ENCODE assay signal across 9 cellular contexts in the genomic region with DNA sequence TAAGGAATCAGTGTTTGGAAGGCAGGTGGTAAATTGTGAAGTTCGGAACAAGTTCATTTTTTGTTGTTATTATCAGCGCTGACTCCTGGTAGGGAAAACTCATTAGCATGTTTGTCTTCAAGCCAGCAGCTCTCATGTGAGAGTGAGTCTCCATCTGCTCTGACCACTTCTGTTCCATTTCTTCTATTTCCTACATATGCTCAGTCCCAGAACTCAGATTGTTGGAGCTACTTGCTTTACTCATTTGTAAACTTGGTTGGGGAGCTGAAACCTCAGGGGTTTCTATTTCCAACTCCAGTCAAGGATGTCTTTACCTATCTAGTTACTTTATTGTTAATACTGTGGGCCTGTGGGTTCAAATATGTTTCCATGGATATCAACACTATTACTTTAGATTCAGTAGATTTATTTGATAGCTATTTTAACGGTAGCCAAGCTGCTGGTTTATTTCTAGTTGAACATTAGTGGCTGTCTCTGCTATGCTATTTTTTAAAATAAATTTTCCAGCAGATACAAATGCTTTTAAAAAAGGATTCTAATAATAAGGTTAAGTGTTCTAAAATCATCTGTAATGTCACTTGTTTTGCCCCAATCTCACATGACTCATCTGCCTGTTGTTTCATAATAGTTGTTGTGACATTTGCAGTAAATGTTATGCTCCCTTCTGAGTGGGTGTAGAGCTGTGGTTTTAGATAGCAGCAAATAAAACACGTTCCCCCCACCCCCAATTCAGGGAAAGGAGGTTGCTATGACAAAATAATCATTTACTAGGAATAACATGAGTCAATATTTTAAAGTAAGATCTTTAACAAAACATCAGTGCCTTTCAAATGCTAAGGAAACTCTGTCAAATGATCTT.
DNase-seq lines count a peak whose midpoint lies in the region; ATAC-seq and TF ChIP-seq lines count a peak whose summit lies in the region.
"Had no signal": no experiment of that assay in that cellular context is flagged by ENCODE, and none has a peak within 500 bp of the region (broad histone marks: within the 10 kb centered on the region; RNA-seq: fewer than 3 reads in every experiment).

No MANE protein-coding gene starts in this region.

- no peaks in the 10 kb centered on the region for H3K27me3 ChIP-seq in thyroid gland

- no peaks in the 10 kb centered on the region for H3K9me3 ChIP-seq in thyroid gland

- H3K4me1 ChIP-seq in thyroid gland: no peaks in the 10 kb centered on the region

- H3K36me3 Mint-ChIP-seq in activated T-cell treated with anti-CD3 and anti-CD28 coated beads, Interleukin-2, amount 50 U/mL, for 24 hours (ENCODE audit: low read depth): no peaks in the 10 kb centered on the region
- H3K36me3 Mint-ChIP-seq in activated T-helper 1 cell treated with anti-CD3 and anti-CD28 coated beads, Interleukin-12 subunit alpha, Interleukin-12 subunit beta, Interleukin-2, Interleukin-4 antibody, amounts not matched to agents 30 ng/mL and 10 ng/mL and 1 ng/mL, durations not matched to agents 14 hours and 24 hours and 36 hours (ENCODE audit: low read depth): no peaks in the 10 kb centered on the region

- H3K9me3 Mint-ChIP-seq in activated T-cell treated with anti-CD3 and anti-CD28 coated beads, Interleukin-2, amount 50 U/mL, for 24 hours: no peaks in the 10 kb centered on the region
- no peaks in the 10 kb centered on the region for H3K9me3 Mint-ChIP-seq in activated T-helper 1 cell treated with anti-CD3 and anti-CD28 coated beads, Interleukin-12 subunit alpha, Interleukin-12 subunit beta, Interleukin-2, Interleukin-4 antibody, amounts not matched to agents 30 ng/mL and 10 ng/mL and 1 ng/mL, durations not matched to agents 14 hours and 24 hours and 36 hours

- peaks cover 7% of the 10 kb centered on the region for H3K4me1 Mint-ChIP-seq in activated T-cell treated with anti-CD3 and anti-CD28 coated beads, Interleukin-2, amount 50 U/mL, for 24 hours (ENCODE audit: low read depth)
- peaks cover 18% of the 10 kb centered on the region for H3K4me1 Mint-ChIP-seq in activated T-helper 1 cell treated with anti-CD3 and anti-CD28 coated beads, Interleukin-12 subunit alpha, Interleukin-12 subunit beta, Interleukin-2, Interleukin-4 antibody, amounts not matched to agents 30 ng/mL and 10 ng/mL and 1 ng/mL, durations not matched to agents 14 hours and 24 hours and 36 hours (ENCODE audit: low read depth)

- peak overlapping the region; percentile 63 for H3K27ac Mint-ChIP-seq in activated T-cell treated with anti-CD3 and anti-CD28 coated beads, Interleukin-2, amount 50 U/mL, for 24 hours
- peak overlapping the region; percentile 93 for H3K27ac Mint-ChIP-seq in activated T-helper 1 cell treated with anti-CD3 and anti-CD28 coated beads, Interleukin-12 subunit alpha, Interleukin-12 subunit beta, Interleukin-2, Interleukin-4 antibody, amounts not matched to agents 30 ng/mL and 10 ng/mL and 1 ng/mL, durations not matched to agents 14 hours and 24 hours and 36 hours

- H3K36me3 ChIP-seq in thyroid gland: no peaks in the 10 kb centered on the region

- WGBS in thyroid gland, 2 donors: 73 to 75% methylated on average over 4 of the region's 4 CpGs

- no peak overlapping the region for H3K4me3 ChIP-seq in thyroid gland (replicated peaks in 1 of 3)

- H3K27me3 Mint-ChIP-seq in activated T-cell treated with anti-CD3 and anti-CD28 coated beads, Interleukin-2, amount 50 U/mL, for 24 hours: no peaks in the 10 kb centered on the region
- H3K27me3 Mint-ChIP-seq in activated T-helper 1 cell treated with anti-CD3 and anti-CD28 coated beads, Interleukin-12 subunit alpha, Interleukin-12 subunit beta, Interleukin-2, Interleukin-4 antibody, amounts not matched to agents 30 ng/mL and 10 ng/mL and 1 ng/mL, durations not matched to agents 14 hours and 24 hours and 36 hours (ENCODE audit: insufficient read depth): no peaks in the 10 kb centered on the region

- ATAC-seq in GM21447 (IDR thresholded peaks at IDR 0.05; ENCODE audit: unreplicated experiment) (no peak), GM21390 (IDR thresholded peaks at IDR 0.05; ENCODE audit: unreplicated experiment) (no peak)

- TF ChIP-seq CTCF in thyroid gland (IDR thresholded peaks at IDR 0.05): no peak

- H3K27ac ChIP-seq in thyroid gland: peak overlapping the region; percentile 21 to 48 (median 37)

- intact Hi-C loops in activated T-helper 1 cell treated with anti-CD3 and anti-CD28 coated beads, Interleukin-12 subunit alpha, Interleukin-12 subunit beta, Interleukin-2, Interleukin-4 antibody, amounts not matched to agents 30 ng/mL and 10 ng/mL and 1 ng/mL, durations not matched to agents 14 hours and 24 hours and 36 hours (cut with micrococcal nuclease): loop anchor here (1.0 kb wide), 6 partner anchors 10 to 220 kb away; a partner anchor contains a TSS
- intact Hi-C loops in thyroid gland (cut with DNase I): no loop called here

- H3K4me3 Mint-ChIP-seq in activated T-cell treated with anti-CD3 and anti-CD28 coated beads, Interleukin-2, amount 50 U/mL, for 24 hours: no peak overlapping the region
- H3K4me3 Mint-ChIP-seq in activated T-helper 1 cell treated with anti-CD3 and anti-CD28 coated beads, Interleukin-12 subunit alpha, Interleukin-12 subunit beta, Interleukin-2, Interleukin-4 antibody, amounts not matched to agents 30 ng/mL and 10 ng/mL and 1 ng/mL, durations not matched to agents 14 hours and 24 hours and 36 hours: no peak overlapping the region

- TF ChIP-seq POLR2A in thyroid gland (IDR thresholded peaks at IDR 0.05): no peak

- no peak for DNase-seq in activated T-cell treated with anti-CD3 and anti-CD28 coated beads, Interleukin-2, amount 50 U/mL, for 24 hours
- no peak for DNase-seq in activated T-cell treated with anti-CD3 and anti-CD28 coated beads for 4 hours
- peak; percentile 11 for DNase-seq in activated T-helper 1 cell treated with anti-CD3 and anti-CD28 coated beads, Interleukin-12 subunit alpha, Interleukin-12 subunit beta, Interleukin-2, Interleukin-4 antibody, amounts not matched to agents 30 ng/mL and 10 ng/mL and 1 ng/mL, durations not matched to agents 14 hours and 24 hours and 36 hours (ENCODE audit: low spot score)
- peak; percentile 57 for DNase-seq in inferior parietal cortex (ENCODE audit: extremely low spot score)
- no peak for DNase-seq in thyroid gland
- DNase-seq in NCI-H1105 treated with DMSO at 0.1 percent for 48 hours (lab: John Stamatoyannopoulos, UW): no peak
- DNase-seq: NCI-H1092 had no signal

Comparison
In these comparisons a context has a peak if more than half of its experiments do, and no peak if none do; other contexts are left out.
1. DNase-seq: peak in activated T-helper 1 cell treated with anti-CD3 and anti-CD28 coated beads, Interleukin-12 subunit alpha, Interleukin-12 subunit beta, Interleukin-2, Interleukin-4 antibody, amounts not matched to agents 30 ng/mL and 10 ng/mL and 1 ng/mL, durations not matched to agents 14 hours and 24 hours and 36 hours (single experiment) and inferior parietal cortex (single experiment); none in activated T-cell treated with anti-CD3 and anti-CD28 coated beads, Interleukin-2, amount 50 U/mL, for 24 hours (single experiment), activated T-cell treated with anti-CD3 and anti-CD28 coated beads for 4 hours (single experiment), thyroid gland (0 of 2) and NCI-H1105 treated with DMSO at 0.1 percent for 48 hours (single experiment).